Comparison of ENCODE assay signal across 10 cellular contexts in the genomic region with DNA sequence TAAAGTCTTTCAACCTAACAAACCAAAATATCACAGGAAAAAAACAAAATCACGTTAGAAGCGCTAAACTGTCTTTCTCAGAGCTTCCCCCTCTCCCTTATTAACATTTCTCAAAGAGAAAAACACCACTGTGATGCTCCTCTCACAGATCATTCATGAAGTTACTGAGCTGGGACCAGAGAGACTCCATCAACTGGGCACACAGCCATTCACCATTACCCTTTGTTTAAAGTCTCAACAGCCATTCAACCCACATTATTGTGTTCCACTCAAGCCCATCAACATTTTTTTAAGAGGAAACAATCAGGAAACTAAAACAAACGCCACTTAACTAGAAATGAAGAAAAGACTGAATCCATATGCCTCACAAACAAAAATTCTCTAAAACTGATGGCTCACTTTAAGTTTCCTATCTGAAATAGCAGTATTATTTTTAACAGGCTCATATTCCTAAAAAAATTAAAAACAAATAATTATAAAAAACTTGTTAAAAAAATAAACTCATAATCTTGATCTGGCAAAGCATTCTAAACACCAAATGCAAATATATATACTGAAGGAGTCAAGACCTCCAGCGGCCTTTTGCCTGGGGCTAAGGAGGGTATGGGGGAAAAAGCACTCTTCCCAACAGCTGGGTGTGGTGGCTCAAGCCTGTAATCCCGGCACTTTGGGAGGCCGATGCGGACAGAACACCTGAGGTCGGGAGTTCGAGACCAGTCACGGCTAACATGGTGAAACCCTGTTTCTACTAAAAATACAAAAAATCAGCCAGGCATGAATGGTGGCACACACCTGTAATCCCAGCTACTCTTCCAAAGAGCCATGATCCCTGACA. TPM values are rescaled to one million over a fixed set of nuclear protein-coding genes. Genes with fewer than 3 reads are reported as not detected.
DNase-seq lines count a peak whose midpoint lies in the region; ATAC-seq and TF ChIP-seq lines count a peak whose summit lies in the region.
"Had no signal": no experiment of that assay in that cellular context is flagged by ENCODE, and none has a peak within 500 bp of the region (broad histone marks: within the 10 kb centered on the region; RNA-seq: fewer than 3 reads in every experiment).

No MANE protein-coding gene starts in this region.

- H3K27me3 Mint-ChIP-seq in chondrocyte (ENCODE audit: low read depth) (no peaks in the 10 kb centered on the region), nephron (ENCODE audit: low read depth) (no peaks in the 10 kb centered on the region)
- H3K27me3 Mint-ChIP-seq: stimulated activated naive CD8-positive, alpha-beta T cell treated with anti-CD3 and anti-CD28 coated beads, Interleukin-15, amount 100 ng/mL, for 72 hours had no signal

- peak overlapping the region; percentile 93 for H3K27ac Mint-ChIP-seq in chondrocyte (ENCODE audit: unreplicated experiment)
- peak overlapping the region; percentile 15 to 78 (median 43) for H3K27ac Mint-ChIP-seq in nephron

- H3K4me1 Mint-ChIP-seq in chondrocyte (ENCODE audit: low read depth) (peaks cover 56% of the 10 kb centered on the region), nephron (peaks cover 37% of the 10 kb centered on the region)

- H3K36me3 Mint-ChIP-seq in chondrocyte (ENCODE audit: low read depth) (peaks cover 2% of the 10 kb centered on the region), nephron (ENCODE audit: low read depth) (peaks cover 8% of the 10 kb centered on the region)

- H3K4me3 Mint-ChIP-seq in chondrocyte (ENCODE audit: unreplicated experiment) (no peak overlapping the region), nephron (no peak overlapping the region)
- H3K4me3 Mint-ChIP-seq: stimulated activated naive CD8-positive, alpha-beta T cell treated with anti-CD3 and anti-CD28 coated beads, Interleukin-15, amount 100 ng/mL, for 72 hours had no signal

- ATAC-seq in GM21786 (IDR thresholded peaks at IDR 0.05; ENCODE audit: unreplicated experiment) (no peak), GM19452 (IDR thresholded peaks at IDR 0.05; ENCODE audit: unreplicated experiment) (no peak), HG03469 (IDR thresholded peaks at IDR 0.05; ENCODE audit: unreplicated experiment) (no peak)

- H3K9me3 Mint-ChIP-seq in chondrocyte (ENCODE audit: low read depth) (no peaks in the 10 kb centered on the region), nephron (no peaks in the 10 kb centered on the region)

- DNase-seq in DMS79 (lab: John Stamatoyannopoulos, UW): peak; percentile 75
- peak; percentile 89 for DNase-seq in NCI-H2029 treated with DMSO at 0.1 percent for 48 hours (lab: John Stamatoyannopoulos, UW)
- DNase-seq in chondrocyte (ENCODE audit: low spot score): no peak
- DNase-seq in NCI-H226: no peak
- DNase-seq: heart left ventricle; stimulated activated naive CD8-positive, alpha-beta T cell treated with anti-CD3 and anti-CD28 coated beads, Interleukin-15, amount 100 ng/mL, for 72 hours had no signal

- TF ChIP-seq CTCF in chondrocyte (IDR thresholded peaks at IDR 0.05) (no peak), nephron (IDR thresholded peaks at IDR 0.05; ENCODE audit: unreplicated experiment in 3 of 3) (no peak)

RNA-seq across cellular contexts. Expression of gene CELF1, which starts 14.0 kb away (rescaled TPM):
- total RNA-seq in chondrocyte: 82.2 to 90.2 TPM (median 87.7 TPM) in 3 replicates

RNA-seq across cellular contexts. Expression of gene PTPMT1, which starts 26.4 kb away (rescaled TPM):
- total RNA-seq in chondrocyte: 40.4 to 48.8 TPM (median 43.5 TPM) in 3 replicates

RNA-seq across cellular contexts. Expression of gene KBTBD4, which starts 39.8 kb away (rescaled TPM):
- total RNA-seq in chondrocyte: 11.1 to 16.5 TPM (median 12.9 TPM) in 3 replicates

RNA-seq across cellular contexts. Expression of gene NDUFS3, which starts 39.9 kb away (rescaled TPM):
- 63.6 to 102 TPM (median 70.3 TPM) in 3 replicates for total RNA-seq in chondrocyte

RNA-seq across cellular contexts. Expression of gene FAM180B, which starts 47.5 kb away (rescaled TPM):
- not detected in 3 replicates for total RNA-seq in chondrocyte

Comparison
In these comparisons a context has a peak if more than half of its experiments do, and no peak if none do; other contexts are left out.
1. DNase-seq: peak in DMS79 (single experiment) and NCI-H2029 treated with DMSO at 0.1 percent for 48 hours (single experiment); none in chondrocyte (single experiment) and NCI-H226 (single experiment).